Comparison of ENCODE assay signal across 1 cellular context in genomic region chr11:96389604-96390402, GRCh38.
TF ChIP-seq lines count a peak whose summit lies in the region.

Gene CCDC82 (minus strand): TSS chr11:96389912. CDS start chr11:96384747, 5,165 bp downstream.
Gene JRKL (plus strand): TSS chr11:96390013. CDS start chr11:96390650, 637 bp downstream.

TF ChIP-seq in HepG2, 621 proteins besides CTCF, POLR2A, EP300 and RAD21 (continued from another document and continues in another):
- TF ChIP-seq, protein P1, sequence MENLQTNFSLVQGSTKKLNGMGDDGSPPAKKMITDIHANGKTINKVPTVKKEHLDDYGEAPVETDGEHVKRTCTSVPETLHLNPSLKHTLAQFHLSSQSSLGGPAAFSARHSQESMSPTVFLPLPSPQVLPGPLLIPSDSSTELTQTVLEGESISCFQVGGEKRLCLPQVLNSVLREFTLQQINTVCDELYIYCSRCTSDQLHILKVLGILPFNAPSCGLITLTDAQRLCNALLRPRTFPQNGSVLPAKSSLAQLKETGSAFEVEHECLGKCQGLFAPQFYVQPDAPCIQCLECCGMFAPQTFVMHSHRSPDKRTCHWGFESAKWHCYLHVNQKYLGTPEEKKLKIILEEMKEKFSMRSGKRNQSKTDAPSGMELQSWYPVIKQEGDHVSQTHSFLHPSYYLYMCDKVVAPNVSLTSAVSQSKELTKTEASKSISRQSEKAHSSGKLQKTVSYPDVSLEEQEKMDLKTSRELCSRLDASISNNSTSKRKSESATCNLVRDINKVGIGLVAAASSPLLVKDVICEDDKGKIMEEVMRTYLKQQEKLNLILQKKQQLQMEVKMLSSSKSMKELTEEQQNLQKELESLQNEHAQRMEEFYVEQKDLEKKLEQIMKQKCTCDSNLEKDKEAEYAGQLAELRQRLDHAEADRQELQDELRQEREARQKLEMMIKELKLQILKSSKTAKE (CRISPR knock-in tag; IDR thresholded peaks at IDR 0.05; ENCODE audit: borderline replicate concordance): no peak
- TF ChIP-seq ZNF431 (CRISPR knock-in tag; IDR thresholded peaks at IDR 0.05; ENCODE audit: borderline replicate concordance, low read depth): peak; percentile 52; the same call in 1 of the 2 replicates
- peak; percentile 44; the same call in 1 of the 2 replicates for TF ChIP-seq KDM2A (CRISPR knock-in tag; IDR thresholded peaks at IDR 0.05; ENCODE audit: borderline replicate concordance, low read depth)
- no peak for TF ChIP-seq ARNT2 (CRISPR knock-in tag; IDR thresholded peaks at IDR 0.05; ENCODE audit: low read depth)
- no peak for TF ChIP-seq DPF2 (CRISPR knock-in tag; IDR thresholded peaks at IDR 0.05; ENCODE audit: borderline replicate concordance, low read depth)
- no peak for TF ChIP-seq RFX1 (IDR thresholded peaks at IDR 0.05)
- peak; percentile 49 for TF ChIP-seq ZFP91 (CRISPR knock-in tag; IDR thresholded peaks at IDR 0.05; ENCODE audit: borderline replicate concordance)
- peak; percentile 80 for TF ChIP-seq ZNF563 (CRISPR knock-in tag; IDR thresholded peaks at IDR 0.05)
- 0 out of 2 replicates have a peak, but pooled peaks have one; percentile 63 for TF ChIP-seq CBFB (CRISPR knock-in tag; IDR thresholded peaks at IDR 0.05)
- TF ChIP-seq ZNF337 (CRISPR knock-in tag; IDR thresholded peaks at IDR 0.05; ENCODE audit: borderline replicate concordance, low read depth): 0 out of 2 replicates have a peak, but pooled peaks have one; percentile 71
- TF ChIP-seq CENPT (CRISPR knock-in tag; IDR thresholded peaks at IDR 0.05; ENCODE audit: low read depth): no peak
- peak; percentile 63; the same call in 1 of the 2 replicates for TF ChIP-seq TEAD2 (CRISPR knock-in tag; IDR thresholded peaks at IDR 0.05)
- 0 out of 2 replicates have a peak, but pooled peaks have one; percentile 66 for TF ChIP-seq ZNF589 (CRISPR knock-in tag; conservative IDR thresholded peaks at IDR 0.05)
- peak; percentile 44; the same call in 1 of the 2 replicates for TF ChIP-seq CAMTA2 (CRISPR knock-in tag; IDR thresholded peaks at IDR 0.05; ENCODE audit: borderline replicate concordance)
- TF ChIP-seq ZBTB8A (CRISPR knock-in tag; IDR thresholded peaks at IDR 0.05; ENCODE audit: borderline replicate concordance, low read depth): peak; percentile 98
- TF ChIP-seq HOXA5 (CRISPR knock-in tag; IDR thresholded peaks at IDR 0.05): peak; percentile 73
- TF ChIP-seq HOXA7 (CRISPR knock-in tag; IDR thresholded peaks at IDR 0.05): no peak
- TF ChIP-seq ZNF672 (CRISPR knock-in tag; IDR thresholded peaks at IDR 0.05): no peak
- TF ChIP-seq ZNF607 (CRISPR knock-in tag; IDR thresholded peaks at IDR 0.05; ENCODE audit: borderline replicate concordance): peak; percentile 89
- TF ChIP-seq HOMEZ (CRISPR knock-in tag; IDR thresholded peaks at IDR 0.05; ENCODE audit: low read depth): peak; percentile 90
- TF ChIP-seq, protein P2, sequence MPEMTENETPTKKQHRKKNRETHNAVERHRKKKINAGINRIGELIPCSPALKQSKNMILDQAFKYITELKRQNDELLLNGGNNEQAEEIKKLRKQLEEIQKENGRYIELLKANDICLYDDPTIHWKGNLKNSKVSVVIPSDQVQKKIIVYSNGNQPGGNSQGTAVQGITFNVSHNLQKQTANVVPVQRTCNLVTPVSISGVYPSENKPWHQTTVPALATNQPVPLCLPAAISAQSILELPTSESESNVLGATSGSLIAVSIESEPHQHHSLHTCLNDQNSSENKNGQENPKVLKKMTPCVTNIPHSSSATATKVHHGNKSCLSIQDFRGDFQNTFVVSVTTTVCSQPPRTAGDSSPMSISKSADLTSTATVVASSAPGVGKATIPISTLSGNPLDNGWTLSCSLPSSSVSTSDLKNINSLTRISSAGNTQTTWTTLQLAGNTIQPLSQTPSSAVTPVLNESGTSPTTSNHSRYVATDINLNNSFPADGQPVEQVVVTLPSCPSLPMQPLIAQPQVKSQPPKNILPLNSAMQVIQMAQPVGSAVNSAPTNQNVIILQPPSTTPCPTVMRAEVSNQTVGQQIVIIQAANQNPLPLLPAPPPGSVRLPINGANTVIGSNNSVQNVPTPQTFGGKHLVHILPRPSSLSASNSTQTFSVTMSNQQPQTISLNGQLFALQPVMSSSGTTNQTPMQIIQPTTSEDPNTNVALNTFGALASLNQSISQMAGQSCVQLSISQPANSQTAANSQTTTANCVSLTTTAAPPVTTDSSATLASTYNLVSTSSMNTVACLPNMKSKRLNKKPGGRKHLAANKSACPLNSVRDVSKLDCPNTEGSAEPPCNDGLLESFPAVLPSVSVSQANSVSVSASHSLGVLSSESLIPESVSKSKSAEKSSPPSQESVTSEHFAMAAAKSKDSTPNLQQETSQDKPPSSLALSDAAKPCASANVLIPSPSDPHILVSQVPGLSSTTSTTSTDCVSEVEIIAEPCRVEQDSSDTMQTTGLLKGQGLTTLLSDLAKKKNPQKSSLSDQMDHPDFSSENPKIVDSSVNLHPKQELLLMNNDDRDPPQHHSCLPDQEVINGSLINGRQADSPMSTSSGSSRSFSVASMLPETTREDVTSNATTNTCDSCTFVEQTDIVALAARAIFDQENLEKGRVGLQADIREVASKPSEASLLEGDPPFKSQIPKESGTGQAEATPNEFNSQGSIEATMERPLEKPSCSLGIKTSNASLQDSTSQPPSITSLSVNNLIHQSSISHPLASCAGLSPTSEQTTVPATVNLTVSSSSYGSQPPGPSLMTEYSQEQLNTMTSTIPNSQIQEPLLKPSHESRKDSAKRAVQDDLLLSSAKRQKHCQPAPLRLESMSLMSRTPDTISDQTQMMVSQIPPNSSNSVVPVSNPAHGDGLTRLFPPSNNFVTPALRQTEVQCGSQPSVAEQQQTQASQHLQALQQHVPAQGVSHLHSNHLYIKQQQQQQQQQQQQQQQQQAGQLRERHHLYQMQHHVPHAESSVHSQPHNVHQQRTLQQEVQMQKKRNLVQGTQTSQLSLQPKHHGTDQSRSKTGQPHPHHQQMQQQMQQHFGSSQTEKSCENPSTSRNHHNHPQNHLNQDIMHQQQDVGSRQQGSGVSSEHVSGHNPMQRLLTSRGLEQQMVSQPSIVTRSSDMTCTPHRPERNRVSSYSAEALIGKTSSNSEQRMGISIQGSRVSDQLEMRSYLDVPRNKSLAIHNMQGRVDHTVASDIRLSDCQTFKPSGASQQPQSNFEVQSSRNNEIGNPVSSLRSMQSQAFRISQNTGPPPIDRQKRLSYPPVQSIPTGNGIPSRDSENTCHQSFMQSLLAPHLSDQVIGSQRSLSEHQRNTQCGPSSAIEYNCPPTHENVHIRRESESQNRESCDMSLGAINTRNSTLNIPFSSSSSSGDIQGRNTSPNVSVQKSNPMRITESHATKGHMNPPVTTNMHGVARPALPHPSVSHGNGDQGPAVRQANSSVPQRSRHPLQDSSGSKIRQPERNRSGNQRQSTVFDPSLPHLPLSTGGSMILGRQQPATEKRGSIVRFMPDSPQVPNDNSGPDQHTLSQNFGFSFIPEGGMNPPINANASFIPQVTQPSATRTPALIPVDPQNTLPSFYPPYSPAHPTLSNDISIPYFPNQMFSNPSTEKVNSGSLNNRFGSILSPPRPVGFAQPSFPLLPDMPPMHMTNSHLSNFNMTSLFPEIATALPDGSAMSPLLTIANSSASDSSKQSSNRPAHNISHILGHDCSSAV (CRISPR knock-in tag; IDR thresholded peaks at IDR 0.05; ENCODE audit: borderline replicate concordance): no peak
- no peak for TF ChIP-seq ZNF335 (CRISPR knock-in tag; IDR thresholded peaks at IDR 0.05)
- TF ChIP-seq ARNT (IDR thresholded peaks at IDR 0.05): no peak
- TF ChIP-seq KDM5A (IDR thresholded peaks at IDR 0.05; ENCODE audit: borderline replicate concordance, low read length): peak; percentile 75; the same call in 1 of the 2 replicates
- TF ChIP-seq ZNF234 (CRISPR knock-in tag; conservative IDR thresholded peaks at IDR 0.05): no peak
- TF ChIP-seq ZNF772 (CRISPR knock-in tag; IDR thresholded peaks at IDR 0.05): 0 out of 2 replicates have a peak, but pooled peaks have one; percentile 18
- no peak for TF ChIP-seq EEA1 (CRISPR knock-in tag; IDR thresholded peaks at IDR 0.05; ENCODE audit: borderline replicate concordance)
- peak; percentile 57; the same call in 1 of the 2 replicates for TF ChIP-seq ZNF598 (CRISPR knock-in tag; IDR thresholded peaks at IDR 0.05; ENCODE audit: borderline replicate concordance)
- TF ChIP-seq ZNF136 (CRISPR knock-in tag; IDR thresholded peaks at IDR 0.05; ENCODE audit: low read depth): peak; percentile 75; the same call in 1 of the 2 replicates
- no peak; the same call in 1 of the 2 replicates for TF ChIP-seq NFE2L1 (CRISPR knock-in tag; IDR thresholded peaks at IDR 0.05; ENCODE audit: borderline replicate concordance)
- TF ChIP-seq ZC3H4 (CRISPR knock-in tag; IDR thresholded peaks at IDR 0.05; ENCODE audit: borderline replicate concordance): no peak
- no peak for TF ChIP-seq ETV5 (CRISPR knock-in tag; IDR thresholded peaks at IDR 0.05; ENCODE audit: borderline replicate concordance)
- no peak for TF ChIP-seq SKI (IDR thresholded peaks at IDR 0.05; ENCODE audit: partially characterized antibody)
- TF ChIP-seq ZNF20 (CRISPR knock-in tag; IDR thresholded peaks at IDR 0.05): no peak
- peak; percentile 72; the same call in 1 of the 2 replicates for TF ChIP-seq SNAI1 (CRISPR knock-in tag; IDR thresholded peaks at IDR 0.05; ENCODE audit: borderline replicate concordance)
- TF ChIP-seq IRF2 (CRISPR knock-in tag; IDR thresholded peaks at IDR 0.05): no peak; the same call in 1 of the 2 replicates
- peak; percentile 27; the same call in 1 of the 2 replicates for TF ChIP-seq WIZ (CRISPR knock-in tag; IDR thresholded peaks at IDR 0.05)
- no peak for TF ChIP-seq PLRG1 (conservative IDR thresholded peaks at IDR 0.05)
- peak; percentile 89 for TF ChIP-seq POLR2G (IDR thresholded peaks at IDR 0.05; ENCODE audit: low read depth, low read length)
- TF ChIP-seq CCDC6 (CRISPR knock-in tag; IDR thresholded peaks at IDR 0.05): peak; percentile 43; the same call in 1 of the 2 replicates
- no peak for TF ChIP-seq FOXA1 (IDR thresholded peaks at IDR 0.05)
- no peak for TF ChIP-seq FOXA1 (CRISPR knock-in tag; IDR thresholded peaks at IDR 0.05)
